Comparison of ENCODE assay signal across 9 cellular contexts in genomic region chr20:5714261-5715041, GRCh38. TPM values are rescaled to one million over a fixed set of nuclear protein-coding genes. Genes with fewer than 3 reads are reported as not detected.
DNase-seq lines count a peak whose midpoint lies in the region; ATAC-seq, FAIRE-seq and TF ChIP-seq lines count a peak whose summit lies in the region.
"Had no signal": no experiment of that assay in that cellular context is flagged by ENCODE, and none has a peak within 500 bp of the region (broad histone marks: within the 10 kb centered on the region; RNA-seq: fewer than 3 reads in every experiment).

No MANE protein-coding gene starts in this region.

- no peaks in the 10 kb centered on the region for H3K36me3 Mint-ChIP-seq in activated naive CD4-positive, alpha-beta T cell treated with anti-CD3 and anti-CD28 coated beads, Interleukin-2, amount 10 ng/mL, durations not matched to agents 7 days and 5 days

- H3K27ac ChIP-seq in PC-3 (ENCODE audit: low read length) (peak overlapping the region; percentile 68), colonic mucosa (no peak overlapping the region)
- H3K27ac ChIP-seq: cardiac muscle cell had no signal

- DNase-seq in GF-D8 (lab: John Stamatoyannopoulos, UW) (peak; percentile 6), PC-3 (peak; percentile 76), lung microvascular endothelial cell (ENCODE audit: low read depth in 2 of 2) (peak; percentile 93 to 95), colonic mucosa (no peak), H54 (ENCODE audit: insufficient read length, low spot score) (no peak), H4 (ENCODE audit: low spot score) (no peak)
- DNase-seq in activated naive CD4-positive, alpha-beta T cell treated with anti-CD3 and anti-CD28 coated beads, Interleukin-2, amount 10 ng/mL, durations not matched to agents 7 days and 5 days = peak; percentile 85

- peak; percentile 86 for ATAC-seq in PC-3
- ATAC-seq in GM21528 (IDR thresholded peaks at IDR 0.05; ENCODE audit: low FRiP score, unreplicated experiment) = no peak

- no peaks in the 10 kb centered on the region for H3K79me2 ChIP-seq in PC-3 (ENCODE audit: low read length)

- H2AFZ ChIP-seq in PC-3 (ENCODE audit: low read length) = no peak overlapping the region

- H3K4me1 ChIP-seq in PC-3 (ENCODE audit: insufficient read depth, low read length) (peaks cover 26% of the 10 kb centered on the region), colonic mucosa (no peaks in the 10 kb centered on the region)

- H3K27me3 Mint-ChIP-seq in activated naive CD4-positive, alpha-beta T cell treated with anti-CD3 and anti-CD28 coated beads, Interleukin-2, amount 10 ng/mL, durations not matched to agents 7 days and 5 days = no peaks in the 10 kb centered on the region

- no TSS peak for BruUV-seq in PC-3 (replicated peaks; lab: Mats Ljungman, UMichigan)

- H3K4me3 ChIP-seq in PC-3 (ENCODE audit: low read length) (no peak overlapping the region), colonic mucosa (no peak overlapping the region)
- H3K4me3 ChIP-seq: cardiac muscle cell had no signal

- H3K36me3 ChIP-seq in PC-3 (ENCODE audit: low read depth, low read length) = no peaks in the 10 kb centered on the region
- H3K36me3 ChIP-seq in colonic mucosa = no peaks in the 10 kb centered on the region
- H3K36me3 ChIP-seq: cardiac muscle cell had no signal

- H4K20me1 ChIP-seq in PC-3 (ENCODE audit: low read length) = no peaks in the 10 kb centered on the region

- peaks cover 20% of the 10 kb centered on the region for H3K4me1 Mint-ChIP-seq in activated naive CD4-positive, alpha-beta T cell treated with anti-CD3 and anti-CD28 coated beads, Interleukin-2, amount 10 ng/mL, durations not matched to agents 7 days and 5 days

- intact Hi-C loops in PC-3 (cut with micrococcal nuclease) (no loop called here), colonic mucosa (cut with DNase I) (no loop called here)

- CTCF ChIA-PET in PC-3 (lab: Charles Lee) = interaction anchor here (0.5 to 1.2 kb wide), 3 partner anchors 73 to 157 kb away, joined by 3 to 8 read pairs (median 3); no protein-coding TSS in a partner anchor
- CTCF ChIA-PET in activated naive CD4-positive, alpha-beta T cell treated with anti-CD3 and anti-CD28 coated beads, Interleukin-2, amount 10 ng/mL, durations not matched to agents 7 days and 5 days (lab: Charles Lee) = interaction anchor here (0.6 to 1.8 kb wide), 4 partner anchors 74 to 185 kb away, joined by 3 to 6 read pairs (median 4); no protein-coding TSS in a partner anchor

- H3K9me3 Mint-ChIP-seq in activated naive CD4-positive, alpha-beta T cell treated with anti-CD3 and anti-CD28 coated beads, Interleukin-2, amount 10 ng/mL, durations not matched to agents 7 days and 5 days = peaks cover 10% of the 10 kb centered on the region

- H3K9me2 ChIP-seq in PC-3 (replicated peaks; ENCODE audit: low read length) = no peaks in the 10 kb centered on the region

- H3K4me2 ChIP-seq in PC-3 (ENCODE audit: low read length) = peak overlapping the region; percentile 23

- TF ChIP-seq CTCF in PC-3 (conservative IDR thresholded peaks at IDR 0.05; ENCODE audit: low read depth, low read length) = no peak
- TF ChIP-seq CTCF in colonic mucosa (IDR thresholded peaks at IDR 0.05) = no peak

- FAIRE-seq in H54 (lab: Jason Lieb, UNC) = no peak

- POLR2A ChIA-PET in PC-3 (lab: Charles Lee; ENCODE audit: unreplicated experiment) = interaction anchor here (0.6 to 0.7 kb wide), 2 partner anchors 66 to 124 kb away, joined by 3 read pairs; no protein-coding TSS in a partner anchor

- TF ChIP-seq POLR2A in H54 (IDR thresholded peaks at IDR 0.05; ENCODE audit: low read depth, low read length) = no peak

- H3F3A ChIP-seq in PC-3 (ENCODE audit: low read length, unreplicated experiment) = no peaks in the 10 kb centered on the region

- H3K4me3 Mint-ChIP-seq in activated naive CD4-positive, alpha-beta T cell treated with anti-CD3 and anti-CD28 coated beads, Interleukin-2, amount 10 ng/mL, durations not matched to agents 7 days and 5 days = no peak overlapping the region

- H3K9me3 ChIP-seq in PC-3 (ENCODE audit: low read length) (no peaks in the 10 kb centered on the region), colonic mucosa (no peaks in the 10 kb centered on the region)

- peak overlapping the region; percentile 71 for H3K27ac Mint-ChIP-seq in activated naive CD4-positive, alpha-beta T cell treated with anti-CD3 and anti-CD28 coated beads, Interleukin-2, amount 10 ng/mL, durations not matched to agents 7 days and 5 days

- H3K27me3 ChIP-seq in PC-3 (ENCODE audit: low read length) (no peaks in the 10 kb centered on the region), colonic mucosa (no peaks in the 10 kb centered on the region)
- H3K27me3 ChIP-seq: cardiac muscle cell had no signal

- H3K9ac ChIP-seq in PC-3 (ENCODE audit: low read length) (peak overlapping the region; percentile 3; the same call in 1 of the 2 replicates), colonic mucosa (ENCODE audit: low read depth in 2 of 2, low read length in 2 of 2) (no peak overlapping the region)

RNA-seq across cellular contexts. Expression of gene SHLD1, which starts 35.8 kb away (rescaled TPM):
- 3.4 and 5.1 TPM in 2 replicates for total RNA-seq in PC-3 (2014; rRNA removed)
- total RNA-seq in lung microvascular endothelial cell = 2.2 and 2.6 TPM in 2 replicates
- 1 to 10 TPM; 4.0 to 9.1 TPM for total RNA-seq in colonic mucosa
- total RNA-seq in H4 (2014; rRNA removed; shearing (Covaris generic)) = 4.3 and 6.3 TPM in 2 replicates

Comparison
In these comparisons a context has a peak if more than half of its experiments do, and no peak if none do; other contexts are left out.
1. DNase-seq: peak in GF-D8 (single experiment), PC-3 (single experiment), activated naive CD4-positive, alpha-beta T cell treated with anti-CD3 and anti-CD28 coated beads, Interleukin-2, amount 10 ng/mL, durations not matched to agents 7 days and 5 days (single experiment) and lung microvascular endothelial cell (2 of 2); none in colonic mucosa (single experiment), H54 (single experiment) and H4 (single experiment).